Comparison of ENCODE assay signal across 13 cellular contexts in genomic region chr3:179265875-179266274, GRCh38. TPM values are rescaled to one million over a fixed set of nuclear protein-coding genes. Genes with fewer than 3 reads are reported as not detected.
A peak's percentile ranks its signal among the peaks of the same experiment; 100 is the strongest.
DNase-seq lines count a peak whose midpoint lies in the region; ATAC-seq and TF ChIP-seq lines count a peak whose summit lies in the region.
"Had no signal": no experiment of that assay in that cellular context is flagged by ENCODE, and none has a peak within 500 bp of the region (broad histone marks: within the 10 kb centered on the region; RNA-seq: fewer than 3 reads in every experiment).

No MANE protein-coding gene starts in this region.

- no peak overlapping the region for H3K27ac ChIP-seq in aorta (ENCODE audit: low read depth in 1 of 2, low read length in 2 of 2)
- H3K27ac ChIP-seq: WERI-Rb-1 had no signal

- H3K9me3 Mint-ChIP-seq in T-helper 2 cell treated with Interferon-gamma antibody and Interleukin-4, amounts not matched to agents 5 μg/mL and 100 μg/mL, for 36 hours: no peaks in the 10 kb centered on the region
- H3K9me3 Mint-ChIP-seq in activated T-helper 1 cell treated with anti-CD3 and anti-CD28 coated beads, Interleukin-12 subunit alpha, Interleukin-12 subunit beta, Interleukin-2, Interleukin-4 antibody, amounts not matched to agents 30 ng/mL and 10 ng/mL and 1 ng/mL, durations not matched to agents 14 hours and 24 hours and 36 hours: no peaks in the 10 kb centered on the region

- intact Hi-C loops in activated T-helper 1 cell treated with anti-CD3 and anti-CD28 coated beads, Interleukin-12 subunit alpha, Interleukin-12 subunit beta, Interleukin-2, Interleukin-4 antibody, amounts not matched to agents 30 ng/mL and 10 ng/mL and 1 ng/mL, durations not matched to agents 14 hours and 24 hours and 36 hours (cut with micrococcal nuclease): no loop called here
- intact Hi-C loops in aorta (cut with DNase I): no loop called here

- H3K36me3 ChIP-seq in aorta (ENCODE audit: control insufficient read depth in 1 of 2, insufficient read depth in 2 of 2, low read length in 1 of 2): no peaks in the 10 kb centered on the region
- H3K36me3 ChIP-seq: WERI-Rb-1 had no signal

- peaks cover 13% of the 10 kb centered on the region for H3K27me3 Mint-ChIP-seq in T-helper 2 cell treated with Interferon-gamma antibody and Interleukin-4, amounts not matched to agents 5 μg/mL and 100 μg/mL, for 36 hours (ENCODE audit: low read depth)
- peaks cover 19% of the 10 kb centered on the region for H3K27me3 Mint-ChIP-seq in activated T-helper 1 cell treated with anti-CD3 and anti-CD28 coated beads, Interleukin-12 subunit alpha, Interleukin-12 subunit beta, Interleukin-2, Interleukin-4 antibody, amounts not matched to agents 30 ng/mL and 10 ng/mL and 1 ng/mL, durations not matched to agents 14 hours and 24 hours and 36 hours (ENCODE audit: insufficient read depth)

- 78 to 88% methylated on average over 4 of the region's 4 CpGs for WGBS in aorta, 2 donors

- ATAC-seq in GM19468 (IDR thresholded peaks at IDR 0.05; ENCODE audit: extremely low read depth, unreplicated experiment) (peak; percentile 45), HG03095 (IDR thresholded peaks at IDR 0.05; ENCODE audit: unreplicated experiment) (peak; percentile 42), HG02970 (IDR thresholded peaks at IDR 0.05; ENCODE audit: low FRiP score, unreplicated experiment) (no peak), aorta (ENCODE audit: low FRiP score) (no peak), SK-N-SH treated with all-trans-retinoic acid at 6 μM for 48 hours (no peak)

- H3K36me3 Mint-ChIP-seq in T-helper 2 cell treated with Interferon-gamma antibody and Interleukin-4, amounts not matched to agents 5 μg/mL and 100 μg/mL, for 36 hours (ENCODE audit: low read depth): no peaks in the 10 kb centered on the region
- H3K36me3 Mint-ChIP-seq in activated T-helper 1 cell treated with anti-CD3 and anti-CD28 coated beads, Interleukin-12 subunit alpha, Interleukin-12 subunit beta, Interleukin-2, Interleukin-4 antibody, amounts not matched to agents 30 ng/mL and 10 ng/mL and 1 ng/mL, durations not matched to agents 14 hours and 24 hours and 36 hours (ENCODE audit: low read depth): no peaks in the 10 kb centered on the region
- H3K36me3 Mint-ChIP-seq: CD14-positive monocyte had no signal

- H3K4me1 Mint-ChIP-seq in T-helper 2 cell treated with Interferon-gamma antibody and Interleukin-4, amounts not matched to agents 5 μg/mL and 100 μg/mL, for 36 hours (ENCODE audit: low read depth): peaks cover 11% of the 10 kb centered on the region
- H3K4me1 Mint-ChIP-seq in activated T-helper 1 cell treated with anti-CD3 and anti-CD28 coated beads, Interleukin-12 subunit alpha, Interleukin-12 subunit beta, Interleukin-2, Interleukin-4 antibody, amounts not matched to agents 30 ng/mL and 10 ng/mL and 1 ng/mL, durations not matched to agents 14 hours and 24 hours and 36 hours (ENCODE audit: low read depth): peaks cover under 1% of the 10 kb centered on the region

- peak overlapping the region; percentile 28 for H3K27ac Mint-ChIP-seq in T-helper 2 cell treated with Interferon-gamma antibody and Interleukin-4, amounts not matched to agents 5 μg/mL and 100 μg/mL, for 36 hours
- no peak overlapping the region for H3K27ac Mint-ChIP-seq in activated T-helper 1 cell treated with anti-CD3 and anti-CD28 coated beads, Interleukin-12 subunit alpha, Interleukin-12 subunit beta, Interleukin-2, Interleukin-4 antibody, amounts not matched to agents 30 ng/mL and 10 ng/mL and 1 ng/mL, durations not matched to agents 14 hours and 24 hours and 36 hours
- H3K27ac Mint-ChIP-seq: CD14-positive monocyte had no signal

- DNase-seq in GM13976 (ENCODE audit: low spot score): peak; percentile 38
- DNase-seq in T-helper 2 cell treated with Interferon-gamma antibody and Interleukin-4, amounts not matched to agents 5 μg/mL and 100 μg/mL, for 36 hours (ENCODE audit: low spot score): no peak
- DNase-seq in activated T-helper 1 cell treated with anti-CD3 and anti-CD28 coated beads, Interleukin-12 subunit alpha, Interleukin-12 subunit beta, Interleukin-2, Interleukin-4 antibody, amounts not matched to agents 30 ng/mL and 10 ng/mL and 1 ng/mL, durations not matched to agents 14 hours and 24 hours and 36 hours (ENCODE audit: low spot score): no peak
- DNase-seq in aorta: no peak
- DNase-seq: activated naive CD4-positive, alpha-beta T cell treated with anti-CD3 and anti-CD28 coated beads, Interleukin-2, amount 50 U/mL, for 16 hours; mucosa of descending colon; NCI-H187; WERI-Rb-1 had no signal

- no peak for TF ChIP-seq CTCF in GM13976 (IDR thresholded peaks at IDR 0.05; ENCODE audit: borderline replicate concordance, control extremely low read depth, extremely low read depth, insufficient read depth, missing control alignments)

- H3K27me3 ChIP-seq in aorta (ENCODE audit: control insufficient read depth in 1 of 2, insufficient read depth in 2 of 2, low read length in 1 of 2): no peaks in the 10 kb centered on the region

- no peaks in the 10 kb centered on the region for H3K9me3 ChIP-seq in aorta (ENCODE audit: control insufficient read depth, low read length)
- H3K9me3 ChIP-seq: mucosa of descending colon had no signal

- no peaks in the 10 kb centered on the region for H3K4me1 ChIP-seq in aorta (ENCODE audit: control insufficient read depth in 1 of 2, insufficient read depth in 2 of 2, low read length in 2 of 2)

- no peak overlapping the region for H3K4me3 ChIP-seq in aorta (ENCODE audit: low read length in 2 of 2)
- H3K4me3 ChIP-seq: mucosa of descending colon had no signal

- no peak overlapping the region for H3K4me3 Mint-ChIP-seq in T-helper 2 cell treated with Interferon-gamma antibody and Interleukin-4, amounts not matched to agents 5 μg/mL and 100 μg/mL, for 36 hours
- H3K4me3 Mint-ChIP-seq in activated T-helper 1 cell treated with anti-CD3 and anti-CD28 coated beads, Interleukin-12 subunit alpha, Interleukin-12 subunit beta, Interleukin-2, Interleukin-4 antibody, amounts not matched to agents 30 ng/mL and 10 ng/mL and 1 ng/mL, durations not matched to agents 14 hours and 24 hours and 36 hours: no peak overlapping the region
- H3K4me3 Mint-ChIP-seq: CD14-positive monocyte had no signal

- in situ Hi-C loops in GM13976 (cut with MboI; ENCODE audit: low sequenced_read_pairs, unreplicated experiment): no loop called here

TF ChIP-seq in SK-N-SH treated with all-trans-retinoic acid at 6 μM for 48 hours, 23 proteins besides CTCF, POLR2A, EP300 and RAD21:
- no peak for TF ChIP-seq ZNF70 (CRISPR knock-in tag; IDR thresholded peaks at IDR 0.05)
- TF ChIP-seq BACH2 (CRISPR knock-in tag; IDR thresholded peaks at IDR 0.05; ENCODE audit: borderline replicate concordance): no peak
- no peak for TF ChIP-seq RARB (CRISPR knock-in tag; IDR thresholded peaks at IDR 0.05)
- TF ChIP-seq ZFP3 (CRISPR knock-in tag; IDR thresholded peaks at IDR 0.05): no peak
- TF ChIP-seq PATZ1 (CRISPR knock-in tag; IDR thresholded peaks at IDR 0.05; ENCODE audit: borderline replicate concordance): no peak
- no peak for TF ChIP-seq ISL1 (CRISPR knock-in tag; IDR thresholded peaks at IDR 0.05)
- TF ChIP-seq GLIS3 (CRISPR knock-in tag; IDR thresholded peaks at IDR 0.05): no peak
- no peak for TF ChIP-seq ZNF565 (CRISPR knock-in tag; conservative IDR thresholded peaks at IDR 0.05; ENCODE audit: low read depth)
- no peak for TF ChIP-seq POU6F1 (CRISPR knock-in tag; IDR thresholded peaks at IDR 0.05; ENCODE audit: borderline replicate concordance, low read depth)
- no peak for TF ChIP-seq PPARA (CRISPR knock-in tag; IDR thresholded peaks at IDR 0.05; ENCODE audit: borderline replicate concordance)
- no peak for TF ChIP-seq ZFP30 (CRISPR knock-in tag; IDR thresholded peaks at IDR 0.05)

RNA-seq across cellular contexts. Expression of gene KCNMB3, which starts 15.0 kb away (rescaled TPM):
- 0.10 and 0.47 TPM in 2 replicates for total RNA-seq in activated T-helper 1 cell treated with anti-CD3 and anti-CD28 coated beads, Interleukin-12 subunit alpha, Interleukin-12 subunit beta, Interleukin-2, Interleukin-4 antibody, amounts not matched to agents 30 ng/mL and 10 ng/mL and 1 ng/mL, durations not matched to agents 14 hours and 24 hours and 36 hours
- total RNA-seq in aorta: 1 to 10 TPM; 3.6 to 6.2 TPM
- 1 to 10 TPM; 2.5 to 4.4 TPM for polyA plus RNA-seq in aorta

RNA-seq across cellular contexts. Expression of gene ZNF639, which starts 57.0 kb away (rescaled TPM):
- total RNA-seq in activated T-helper 1 cell treated with anti-CD3 and anti-CD28 coated beads, Interleukin-12 subunit alpha, Interleukin-12 subunit beta, Interleukin-2, Interleukin-4 antibody, amounts not matched to agents 30 ng/mL and 10 ng/mL and 1 ng/mL, durations not matched to agents 14 hours and 24 hours and 36 hours: 36.2 and 37.0 TPM in 2 replicates
- total RNA-seq in aorta: 10 to 100 TPM; 36.9 to 40.0 TPM
- 10 to 100 TPM; 22.5 to 30.2 TPM for polyA plus RNA-seq in aorta

Comparison
In these comparisons a context has a peak if more than half of its experiments do, and no peak if none do; other contexts are left out.
1. ATAC-seq: peak in GM19468 (single experiment) and HG03095 (single experiment); none in HG02970 (single experiment), aorta (single experiment) and SK-N-SH treated with all-trans-retinoic acid at 6 μM for 48 hours (single experiment).